Comparison of ENCODE assay signal across 30 cellular contexts in genomic region chr19:43407416-43408005, GRCh38. TPM values are rescaled to one million over a fixed set of nuclear protein-coding genes. Genes with fewer than 3 reads are reported as not detected.
"Had no signal": no experiment of that assay in that cellular context is flagged by ENCODE, and none has a peak within 500 bp of the region (broad histone marks: within the 10 kb centered on the region; RNA-seq: fewer than 3 reads in every experiment).

No MANE protein-coding gene starts in this region.

- H3K4me1 ChIP-seq: adrenal gland had no signal

- H3K4me3 ChIP-seq: adrenal gland, SK-N-MC had no signal

- H3K9ac ChIP-seq: KMS-11 had no signal

- H3K9me3 Mint-ChIP-seq: activated naive CD8-positive, alpha-beta T cell treated with anti-CD3 and anti-CD28 coated beads, Interleukin-2, amount 10 ng/mL, durations not matched to agents 7 days and 5 days; T-cell had no signal

- H3K36me3 ChIP-seq: adrenal gland had no signal

- H3K27ac Mint-ChIP-seq: activated CD4-positive, alpha-beta T cell treated with anti-CD3 and anti-CD28 coated beads for 36 hours; activated CD8-positive, alpha-beta T cell treated with anti-CD3 and anti-CD28 coated beads, Interleukin-2, amount 10 ng/mL, durations not matched to agents 7 days and 5 days; activated naive CD8-positive, alpha-beta T cell treated with anti-CD3 and anti-CD28 coated beads, Interleukin-2, amount 10 ng/mL, durations not matched to agents 7 days and 5 days; T-cell had no signal

- H3K36me3 Mint-ChIP-seq: activated naive CD8-positive, alpha-beta T cell treated with anti-CD3 and anti-CD28 coated beads, Interleukin-2, amount 10 ng/mL, durations not matched to agents 7 days and 5 days; T-cell had no signal

- FAIRE-seq: bronchial epithelial cell, TTC549 had no signal

- H3K4me1 Mint-ChIP-seq: activated CD4-positive, alpha-beta T cell treated with anti-CD3 and anti-CD28 coated beads for 36 hours; activated naive CD8-positive, alpha-beta T cell treated with anti-CD3 and anti-CD28 coated beads, Interleukin-2, amount 10 ng/mL, durations not matched to agents 7 days and 5 days; T-cell had no signal

- H3K4me3 Mint-ChIP-seq: activated CD4-positive, alpha-beta T cell treated with anti-CD3 and anti-CD28 coated beads for 36 hours; activated CD8-positive, alpha-beta T cell treated with anti-CD3 and anti-CD28 coated beads, Interleukin-2, amount 10 ng/mL, durations not matched to agents 7 days and 5 days; activated naive CD8-positive, alpha-beta T cell treated with anti-CD3 and anti-CD28 coated beads, Interleukin-2, amount 10 ng/mL, durations not matched to agents 7 days and 5 days; T-cell had no signal

- H3K27ac ChIP-seq: adrenal gland, KMS-11, SK-N-MC, VCaP had no signal

- ATAC-seq: activated CD4-positive, alpha-beta T cell treated with anti-CD3 and anti-CD28 coated beads for 36 hours; activated CD8-positive, alpha-beta T cell treated with anti-CD3 and anti-CD28 coated beads, Interleukin-2, amount 10 ng/mL, durations not matched to agents 7 days and 5 days; Panc1; Right ventricle myocardium inferior; T-cell had no signal

- DNase-seq: activated CD4-positive, alpha-beta T cell treated with anti-CD3 and anti-CD28 coated beads for 36 hours; activated CD8-positive, alpha-beta memory T cell treated with anti-CD3 and anti-CD28 coated beads, Interleukin-2, amount 50 U/mL, for 48 hours; activated CD8-positive, alpha-beta T cell treated with anti-CD3 and anti-CD28 coated beads, Interleukin-2, amount 10 ng/mL, durations not matched to agents 7 days and 5 days; activated naive CD4-positive, alpha-beta T cell treated with anti-CD3 and anti-CD28 coated beads, Interleukin-2, amount 50 U/mL, for 16 hours; activated naive CD8-positive, alpha-beta T cell treated with anti-CD3 and anti-CD28 coated beads, Interleukin-2, amount 10 ng/mL, durations not matched to agents 7 days and 5 days; activated T-cell treated with anti-CD3 and anti-CD28 coated beads, Interleukin-2, amount 50 U/mL, for 1 hour; adrenal gland; anterior cingulate cortex; central memory CD4-positive, alpha-beta T cell; MM.1S; NCI-H1105; NCI-H1436; NCI-H1694 treated with DMSO at 0.1 percent for 48 hours; NCI-H2029 treated with DMSO at 0.1 percent for 48 hours; NCI-H345; NCI-H510A; NCI-H69; NK-92 treated with Interleukin-12 subunit alpha and Interleukin-12 subunit beta, amount 100 ng/mL, for 24 hours; OCI-M1; RPMI8226; T-cell; T-helper 2 cell; T1000 had no signal

- H3K27me3 ChIP-seq: adrenal gland had no signal

- H3K4me2 ChIP-seq: KMS-11 had no signal

- H3K9me3 ChIP-seq: adrenal gland had no signal

RNA-seq across cellular contexts. Expression of gene TEX101, which starts 7.2 kb away (rescaled TPM):
- total RNA-seq: activated CD4-positive, alpha-beta T cell treated with anti-CD3 and anti-CD28 coated beads for 36 hours; activated CD8-positive, alpha-beta T cell treated with anti-CD3 and anti-CD28 coated beads, Interleukin-2, amount 10 ng/mL, durations not matched to agents 7 days and 5 days; activated naive CD8-positive, alpha-beta T cell treated with anti-CD3 and anti-CD28 coated beads, Interleukin-2, amount 10 ng/mL, durations not matched to agents 7 days and 5 days; adrenal gland; bronchial epithelial cell; Right ventricle myocardium inferior; T-cell had no signal

RNA-seq across cellular contexts. Expression of gene CD177, which starts 54.0 kb away (rescaled TPM):
- total RNA-seq: activated CD4-positive, alpha-beta T cell treated with anti-CD3 and anti-CD28 coated beads for 36 hours; activated CD8-positive, alpha-beta T cell treated with anti-CD3 and anti-CD28 coated beads, Interleukin-2, amount 10 ng/mL, durations not matched to agents 7 days and 5 days; activated naive CD8-positive, alpha-beta T cell treated with anti-CD3 and anti-CD28 coated beads, Interleukin-2, amount 10 ng/mL, durations not matched to agents 7 days and 5 days; T-cell had no signal
